Comparison of ENCODE assay signal across 25 cellular contexts in genomic region chr6:116106146-116106545, GRCh38. TPM values are rescaled to one million over a fixed set of nuclear protein-coding genes. Genes with fewer than 3 reads are reported as not detected.
A peak's percentile ranks its signal among the peaks of the same experiment; 100 is the strongest.
DNase-seq lines count a peak whose midpoint lies in the region; ATAC-seq and TF ChIP-seq lines count a peak whose summit lies in the region.
"Had no signal": no experiment of that assay in that cellular context is flagged by ENCODE, and none has a peak within 500 bp of the region (broad histone marks: within the 10 kb centered on the region; RNA-seq: fewer than 3 reads in every experiment).

No MANE protein-coding gene starts in this region.

- no peaks in the 10 kb centered on the region for H3K79me2 ChIP-seq in fibroblast of lung (ENCODE audit: control insufficient read depth, insufficient read depth, low read length)
- peaks cover 20% of the 10 kb centered on the region for H3K79me2 ChIP-seq in OCI-LY7 (ENCODE audit: insufficient read depth, low read depth, low read length)

- no peaks in the 10 kb centered on the region for H3K27me3 ChIP-seq in fibroblast of lung (ENCODE audit: control insufficient read depth, insufficient read depth, low read length)
- H3K27me3 ChIP-seq: Peyer's patch had no signal

- CTCF ChIA-PET in OCI-LY7 (lab: Charles Lee; ENCODE audit: unreplicated experiment), result no interaction called here

- TF ChIP-seq CTCF in VCaP (conservative IDR thresholded peaks at IDR 0.05) (no peak), fibroblast of lung (conservative IDR thresholded peaks at IDR 0.05 in 1 of 2, IDR thresholded peaks at IDR 0.05 in 1 of 2; ENCODE audit: low read depth in 1 of 2, low read length in 2 of 2) (no peak), OCI-LY7 (conservative IDR thresholded peaks at IDR 0.05; ENCODE audit: low read length) (no peak)

- H3K9me2 ChIP-seq in OCI-LY7 (ENCODE audit: insufficient read depth, low read length), result no peaks in the 10 kb centered on the region

- H3K9ac ChIP-seq in fibroblast of lung (ENCODE audit: insufficient read depth, low read length), result no peak overlapping the region

- H3K4me3 ChIP-seq in fibroblast of lung (replicated peaks in 1 of 4; ENCODE audit: control extremely low read depth in 1 of 4, insufficient read depth in 1 of 4, low read depth in 3 of 4, low read length in 4 of 4), result no peak overlapping the region
- H3K4me3 ChIP-seq in skeletal muscle cell (ENCODE audit: low read depth, low read length), result no peak overlapping the region
- H3K4me3 ChIP-seq in OCI-LY7 (ENCODE audit: low read depth, low read length, poor library complexity, severe bottlenecking), result no peak overlapping the region
- H3K4me3 ChIP-seq: Peyer's patch, skin epidermis had no signal

- peaks cover 2% of the 10 kb centered on the region for H3K4me1 ChIP-seq in fibroblast of lung (ENCODE audit: control insufficient read depth, extremely low read depth, insufficient read depth, low read length)
- H3K4me1 ChIP-seq in OCI-LY7 (ENCODE audit: insufficient read depth, low read length, poor library complexity, severe bottlenecking), result peaks cover 23% of the 10 kb centered on the region

- intact Hi-C loops in OCI-LY7 (cut with micrococcal nuclease; ENCODE audit: unreplicated experiment), result no loop called here

- H3K4me2 ChIP-seq in fibroblast of lung (ENCODE audit: extremely low read depth, insufficient read depth, low read length), result no peak overlapping the region
- no peak overlapping the region for H3K4me2 ChIP-seq in OCI-LY7 (ENCODE audit: low read length)

- no peaks in the 10 kb centered on the region for H3K27me3 Mint-ChIP-seq in activated T-cell treated with anti-CD3 and anti-CD28 coated beads, Interleukin-2, amount 50 U/mL, for 24 hours
- H3K27me3 Mint-ChIP-seq in activated T-cell treated with anti-CD3 and anti-CD28 coated beads, Interleukin-2, amount 50 U/mL, for 4 hours (ENCODE audit: low read depth), result no peaks in the 10 kb centered on the region
- H3K27me3 Mint-ChIP-seq: central memory CD8-positive, alpha-beta T cell; naive thymus-derived CD8-positive, alpha-beta T cell; stimulated activated naive CD8-positive, alpha-beta T cell treated with anti-CD3 and anti-CD28 coated beads, Interleukin-15, amount 100 ng/mL, for 72 hours had no signal

- no peak for DNase-seq in activated T-cell treated with anti-CD3 and anti-CD28 coated beads, Interleukin-2, amount 50 U/mL, for 24 hours
- DNase-seq in activated T-cell treated with anti-CD3 and anti-CD28 coated beads, Interleukin-2, amount 50 U/mL, for 4 hours, result no peak
- DNase-seq in fibroblast of lung (ENCODE audit: low read depth in 2 of 2) (peak; percentile 34 to 69), skeletal muscle cell (ENCODE audit: low read depth) (peak; percentile 9), C1 segment of cervical spinal cord (lab: John Stamatoyannopoulos, UW) (no peak), mucosa of gallbladder (ENCODE audit: low spot score) (no peak), OCI-LY7 (ENCODE audit: low spot score) (no peak)
- DNase-seq: activated CD4-positive, CD25-positive, alpha-beta regulatory T cell treated with anti-CD3 and anti-CD28 coated beads, Interleukin-2, amount 50 U/mL, for 72 hours; amniotic stem cell; effector CD8-positive, alpha-beta T cell; kidney; naive thymus-derived CD8-positive, alpha-beta T cell; NCI-H187; NCI-H226; Peyer's patch; stimulated activated CD4-positive, alpha-beta T cell treated with anti-CD3 and anti-CD28 coated beads, Interleukin-2, amount 100 ng/mL, for 48 hours; stimulated activated naive CD8-positive, alpha-beta T cell treated with anti-CD3 and anti-CD28 coated beads, Interleukin-15, amount 100 ng/mL, for 72 hours; trophoblast cell had no signal

- no TSS peak for BruUV-seq in OCI-LY7 (replicated peaks; lab: Mats Ljungman, UMichigan)

- H3K4me3 Mint-ChIP-seq in activated T-cell treated with anti-CD3 and anti-CD28 coated beads, Interleukin-2, amount 50 U/mL, for 24 hours, result peak overlapping the region; percentile 16
- H3K4me3 Mint-ChIP-seq in activated T-cell treated with anti-CD3 and anti-CD28 coated beads, Interleukin-2, amount 50 U/mL, for 4 hours, result no peak overlapping the region
- H3K4me3 Mint-ChIP-seq: central memory CD8-positive, alpha-beta T cell; stimulated activated naive CD8-positive, alpha-beta T cell treated with anti-CD3 and anti-CD28 coated beads, Interleukin-15, amount 100 ng/mL, for 72 hours had no signal

- POLR2A ChIA-PET in OCI-LY7 (lab: Charles Lee), result interaction anchor here (0.7 kb wide), 2 partner anchors 68 to 793 kb away, joined by 3 to 8 read pairs; no protein-coding TSS in a partner anchor

- no peak overlapping the region for H3K27ac Mint-ChIP-seq in activated T-cell treated with anti-CD3 and anti-CD28 coated beads, Interleukin-2, amount 50 U/mL, for 24 hours

- no peaks in the 10 kb centered on the region for H3K9me3 ChIP-seq in fibroblast of lung (ENCODE audit: control insufficient read depth, insufficient read depth, low read depth, low read length)
- H3K9me3 ChIP-seq in OCI-LY7 (ENCODE audit: low read length), result no peaks in the 10 kb centered on the region
- H3K9me3 ChIP-seq: Peyer's patch had no signal

- no peak overlapping the region for H2AFZ ChIP-seq in fibroblast of lung (ENCODE audit: low read length)
- H2AFZ ChIP-seq in OCI-LY7 (ENCODE audit: low read length), result no peak overlapping the region

- H3K36me3 Mint-ChIP-seq in activated T-cell treated with anti-CD3 and anti-CD28 coated beads, Interleukin-2, amount 50 U/mL, for 24 hours (ENCODE audit: low read depth), result peaks cover 73% of the 10 kb centered on the region
- H3K36me3 Mint-ChIP-seq in activated T-cell treated with anti-CD3 and anti-CD28 coated beads, Interleukin-2, amount 50 U/mL, for 4 hours (ENCODE audit: insufficient read depth), result peaks cover 27% of the 10 kb centered on the region

- no peak for ATAC-seq in activated T-cell treated with anti-CD3 and anti-CD28 coated beads, Interleukin-2, amount 50 U/mL, for 4 hours
- ATAC-seq: HCT116; naive thymus-derived CD8-positive, alpha-beta T cell; SK-N-SH treated with all-trans-retinoic acid at 6 μM for 48 hours; stimulated activated naive CD8-positive, alpha-beta T cell treated with anti-CD3 and anti-CD28 coated beads, Interleukin-15, amount 100 ng/mL, for 72 hours had no signal

- H3K27ac ChIP-seq in VCaP (peak overlapping the region; percentile 47; the same call in 1 of the 2 replicates), fibroblast of lung (ENCODE audit: insufficient read depth, low read length) (no peak overlapping the region), OCI-LY7 (ENCODE audit: low read depth, low read length, poor library complexity, severe bottlenecking) (no peak overlapping the region)
- H3K27ac ChIP-seq: 22Rv1, Peyer's patch, skin epidermis had no signal

- H4K20me1 ChIP-seq in fibroblast of lung (ENCODE audit: control insufficient read depth, extremely low read depth, insufficient read depth, low read length) (no peaks in the 10 kb centered on the region), OCI-LY7 (ENCODE audit: insufficient read depth, low read length) (no peaks in the 10 kb centered on the region)

- no peaks in the 10 kb centered on the region for H3K9me3 Mint-ChIP-seq in activated T-cell treated with anti-CD3 and anti-CD28 coated beads, Interleukin-2, amount 50 U/mL, for 24 hours
- no peaks in the 10 kb centered on the region for H3K9me3 Mint-ChIP-seq in activated T-cell treated with anti-CD3 and anti-CD28 coated beads, Interleukin-2, amount 50 U/mL, for 4 hours
- H3K9me3 Mint-ChIP-seq: central memory CD8-positive, alpha-beta T cell; naive thymus-derived CD8-positive, alpha-beta T cell; stimulated activated naive CD8-positive, alpha-beta T cell treated with anti-CD3 and anti-CD28 coated beads, Interleukin-15, amount 100 ng/mL, for 72 hours had no signal

- H3K36me3 ChIP-seq in fibroblast of lung (ENCODE audit: control insufficient read depth, insufficient read depth, low read length), result no peaks in the 10 kb centered on the region
- peaks cover 24% of the 10 kb centered on the region for H3K36me3 ChIP-seq in OCI-LY7 (ENCODE audit: insufficient read depth, low read length)

- H3K4me1 Mint-ChIP-seq in activated T-cell treated with anti-CD3 and anti-CD28 coated beads, Interleukin-2, amount 50 U/mL, for 24 hours (ENCODE audit: low read depth), result peaks cover 54% of the 10 kb centered on the region
- peaks cover 55% of the 10 kb centered on the region for H3K4me1 Mint-ChIP-seq in activated T-cell treated with anti-CD3 and anti-CD28 coated beads, Interleukin-2, amount 50 U/mL, for 4 hours (ENCODE audit: low read depth)

RNA-seq across cellular contexts. Expression of gene NT5DC1, which starts 5.5 kb away (rescaled TPM):
- total RNA-seq in activated T-cell treated with anti-CD3 and anti-CD28 coated beads, Interleukin-2, amount 50 U/mL, for 4 hours, result 10 to 100 TPM; 32.5 to 39.7 (median 33.8) TPM
- total RNA-seq in fibroblast of lung, result 5.6 and 8.1 TPM in 2 replicates
- 17.9 and 20.0 TPM in 2 replicates for polyA plus RNA-seq in fibroblast of lung
- 16.2 and 20.7 TPM in 2 replicates for polyA plus RNA-seq in fibroblast of lung (2012)
- 2.0 and 7.5 TPM in 2 replicates for polyA minus RNA-seq in fibroblast of lung (ENCODE audit: low replicate concordance)
- total RNA-seq in mucosa of gallbladder, result 49.0 TPM
- 11.3 and 20.5 TPM in 2 replicates for total RNA-seq in OCI-LY7 (2014; rRNA removed; shearing (Covaris generic))
- total RNA-seq in OCI-LY7 (2022), result 58.8 and 65.0 TPM in 2 replicates

RNA-seq across cellular contexts. Expression of gene COL10A1, which starts 19.8 kb away (rescaled TPM):
- not detected for total RNA-seq in activated T-cell treated with anti-CD3 and anti-CD28 coated beads, Interleukin-2, amount 50 U/mL, for 4 hours
- 1.3 and 40.1 TPM in 2 replicates for total RNA-seq in fibroblast of lung
- polyA plus RNA-seq in fibroblast of lung, result 17.3 and 82.1 TPM in 2 replicates
- polyA plus RNA-seq in fibroblast of lung (2012), result 3.6 and 14.7 TPM in 2 replicates
- 0.89 TPM in 1 of 2 replicates, not detected in the other for polyA minus RNA-seq in fibroblast of lung (ENCODE audit: low replicate concordance)
- 0.09 TPM for total RNA-seq in mucosa of gallbladder
- not detected in 2 replicates for total RNA-seq in OCI-LY7 (2014; rRNA removed; shearing (Covaris generic))
- total RNA-seq in OCI-LY7 (2022), result not detected in 2 replicates
- total RNA-seq: Calu3; naive thymus-derived CD8-positive, alpha-beta T cell; Peyer's patch had no signal

RNA-seq across cellular contexts. Expression of gene FRK, which starts 45.5 kb away (rescaled TPM):
- total RNA-seq in activated T-cell treated with anti-CD3 and anti-CD28 coated beads, Interleukin-2, amount 50 U/mL, for 4 hours, result under 1 TPM; 0.03 to 0.05 (median 0.03) TPM
- total RNA-seq in fibroblast of lung, result 0.33 and 0.77 TPM in 2 replicates
- polyA plus RNA-seq in fibroblast of lung, result 0.18 and 0.21 TPM in 2 replicates
- 0.08 and 0.09 TPM in 2 replicates for polyA plus RNA-seq in fibroblast of lung (2012)
- 0.04 and 0.16 TPM in 2 replicates for polyA minus RNA-seq in fibroblast of lung (ENCODE audit: low replicate concordance)
- 24.3 TPM for total RNA-seq in mucosa of gallbladder
- 0.10 and 0.13 TPM in 2 replicates for total RNA-seq in OCI-LY7 (2014; rRNA removed; shearing (Covaris generic))
- 0.46 TPM in 2 replicates for total RNA-seq in OCI-LY7 (2022)

Comparison
In these comparisons a context has a peak if more than half of its experiments do, and no peak if none do; other contexts are left out.
1. DNase-seq: peak in fibroblast of lung (2 of 2) and skeletal muscle cell (single experiment); none in activated T-cell treated with anti-CD3 and anti-CD28 coated beads, Interleukin-2, amount 50 U/mL, for 24 hours (single experiment), activated T-cell treated with anti-CD3 and anti-CD28 coated beads, Interleukin-2, amount 50 U/mL, for 4 hours (single experiment), C1 segment of cervical spinal cord (0 of 14), mucosa of gallbladder (single experiment) and OCI-LY7 (single experiment).
2. RNA of gene FRK, which starts 45.5 kb away (total RNA-seq): 24.3 TPM in mucosa of gallbladder (single experiment); 0.10 to 0.46 TPM in OCI-LY7, 0.33 to 0.77 TPM in fibroblast of lung and 0.03 to 0.05 TPM in activated T-cell treated with anti-CD3 and anti-CD28 coated beads, Interleukin-2, amount 50 U/mL, for 4 hours; every median in the first group is over 10 times any median in the second.